10 cellular contexts compared by ENCODE assay signal in the genomic region with DNA sequence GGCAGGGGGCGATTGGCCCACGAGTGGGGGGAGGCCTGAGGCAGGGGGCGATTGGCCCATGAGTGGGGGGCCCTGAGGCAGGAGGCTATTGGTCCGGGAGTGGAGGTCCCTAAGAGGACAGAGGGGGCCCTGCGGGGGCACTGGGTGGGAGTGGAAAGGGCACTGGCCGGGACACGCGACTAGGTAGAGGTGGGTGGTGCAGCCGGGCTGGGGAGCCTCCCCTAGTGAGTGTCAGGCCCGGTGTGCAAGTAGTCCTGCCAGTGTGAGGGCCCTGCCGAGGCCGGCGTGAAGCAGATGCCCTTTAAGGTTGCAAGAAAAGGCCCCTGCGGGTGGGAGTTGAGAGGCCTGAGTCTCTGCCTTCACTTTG. TPM values are rescaled to one million over a fixed set of nuclear protein-coding genes. Genes with fewer than 3 reads are reported as not detected.
A peak's percentile ranks its signal among the peaks of the same experiment; 100 is the strongest.
DNase-seq lines count a peak whose midpoint lies in the region; ATAC-seq and TF ChIP-seq lines count a peak whose summit lies in the region.
"Had no signal": no experiment of that assay in that cellular context is flagged by ENCODE, and none has a peak within 500 bp of the region (broad histone marks: within the 10 kb centered on the region; RNA-seq: fewer than 3 reads in every experiment).

No MANE protein-coding gene starts in this region.

- H3K27me3 ChIP-seq in A673 (replicated peaks; ENCODE audit: insufficient read depth, low read depth, low read length, poor library complexity) (no peaks in the 10 kb centered on the region), mucosa of stomach (ENCODE audit: control insufficient read depth, insufficient read depth, low read length) (no peaks in the 10 kb centered on the region)
- H3K27me3 ChIP-seq in CD8-positive, alpha-beta T cell (ENCODE audit: insufficient read depth, low read length), result no peaks in the 10 kb centered on the region

- H3K4me1 ChIP-seq in A673 (ENCODE audit: insufficient read depth, low read length, poor library complexity, severe bottlenecking) (peaks cover 12% of the 10 kb centered on the region), mucosa of stomach (ENCODE audit: control insufficient read depth, insufficient read depth, low read length) (peaks cover 26% of the 10 kb centered on the region)
- H3K4me1 ChIP-seq in CD8-positive, alpha-beta T cell (ENCODE audit: insufficient read depth, low read length), result peaks cover 33% of the 10 kb centered on the region

- H3K9me3 Mint-ChIP-seq in CD8-positive, alpha-beta T cell, result no peaks in the 10 kb centered on the region
- H3K9me3 Mint-ChIP-seq in activated CD8-positive, alpha-beta T cell treated with anti-CD3 and anti-CD28 coated beads, Interleukin-2, amount 10 ng/mL, durations not matched to agents 7 days and 5 days (ENCODE audit: insufficient read depth), result no peaks in the 10 kb centered on the region

- in situ Hi-C loops in ACHN (cut with HindIII; ENCODE audit: low pct_ligation_motif_present, low pct_unique_long_range_greater_than_20kb, low sequenced_read_pairs), result no loop called here

- H3K27ac ChIP-seq in A673 (ENCODE audit: low read depth, low read length, poor library complexity, severe bottlenecking), result peak overlapping the region; percentile 92
- H3K27ac ChIP-seq in CD8-positive, alpha-beta T cell (ENCODE audit: low read depth, low read length), result no peak overlapping the region

- H3K4me1 Mint-ChIP-seq in CD8-positive, alpha-beta T cell (ENCODE audit: low read depth), result peaks cover 35% of the 10 kb centered on the region
- H3K4me1 Mint-ChIP-seq in activated CD8-positive, alpha-beta T cell treated with anti-CD3 and anti-CD28 coated beads, Interleukin-2, amount 10 ng/mL, durations not matched to agents 7 days and 5 days (ENCODE audit: low read depth), result peaks cover 45% of the 10 kb centered on the region

- TF ChIP-seq CTCF in A673 (conservative IDR thresholded peaks at IDR 0.05; ENCODE audit: low read depth, low read length), result no peak
- no peak for TF ChIP-seq CTCF in CD8-positive, alpha-beta T cell (IDR thresholded peaks at IDR 0.05)

- intact Hi-C loops in A673 (cut with micrococcal nuclease; ENCODE audit: unreplicated experiment), result no loop called here
- intact Hi-C loops in CD8-positive, alpha-beta T cell (cut with DNase I, micrococcal nuclease), result loop anchor here (5.0 kb wide), 2 partner anchors 39 to 41 kb away; no protein-coding TSS in a partner anchor

- peaks cover 6% of the 10 kb centered on the region for H3K9me3 ChIP-seq in A673 (ENCODE audit: low read depth, low read length, poor library complexity, severe bottlenecking)
- no peaks in the 10 kb centered on the region for H3K9me3 ChIP-seq in CD8-positive, alpha-beta T cell (ENCODE audit: low read length)
- no peaks in the 10 kb centered on the region for H3K9me3 ChIP-seq in mucosa of stomach (ENCODE audit: control insufficient read depth, low read length)

- H3K4me3 ChIP-seq in A673 (ENCODE audit: low read depth, low read length, poor library complexity, severe bottlenecking) (no peak overlapping the region), mucosa of stomach (ENCODE audit: low read length) (no peak overlapping the region)
- no peak overlapping the region for H3K4me3 ChIP-seq in CD8-positive, alpha-beta T cell (ENCODE audit: low read depth, low read length)

- no peaks in the 10 kb centered on the region for H3K27me3 Mint-ChIP-seq in CD8-positive, alpha-beta T cell (ENCODE audit: low read depth)
- H3K27me3 Mint-ChIP-seq in activated CD8-positive, alpha-beta T cell treated with anti-CD3 and anti-CD28 coated beads, Interleukin-2, amount 10 ng/mL, durations not matched to agents 7 days and 5 days (ENCODE audit: low read depth), result no peaks in the 10 kb centered on the region

- POLR2A ChIA-PET in A673 (lab: Charles Lee; ENCODE audit: low non-redundant PET), result no interaction called here
- POLR2A ChIA-PET in CD8-positive, alpha-beta T cell (lab: Charles Lee), result interaction anchor here (0.7 to 1.2 kb wide), 2 partner anchors 19 to 30 kb away, joined by 3 to 4 read pairs; no protein-coding TSS in a partner anchor
- POLR2A ChIA-PET in activated CD8-positive, alpha-beta T cell treated with anti-CD3 and anti-CD28 coated beads, Interleukin-2, amount 10 ng/mL, durations not matched to agents 7 days and 5 days (lab: Charles Lee), result interaction anchor here (0.7 to 5.4 kb wide), 4 partner anchors 10 to 25 kb away, joined by 3 to 50 read pairs (median 3); a partner anchor contains a TSS

- DNase-seq in A673 (ENCODE audit: low spot score) (no peak), ACHN (no peak)
- DNase-seq in CD8-positive, alpha-beta T cell, result no peak
- no peak for DNase-seq in activated CD8-positive, alpha-beta T cell treated with anti-CD3 and anti-CD28 coated beads, Interleukin-2, amount 10 ng/mL, durations not matched to agents 7 days and 5 days
- DNase-seq: midbrain; stimulated activated CD4-positive, alpha-beta T cell treated with anti-CD3 and anti-CD28 coated beads, Interleukin-4, amount 100 ng/mL, for 24 hours had no signal

- peak overlapping the region; percentile 63 for H3K4me3 Mint-ChIP-seq in CD8-positive, alpha-beta T cell
- peak overlapping the region; percentile 60 for H3K4me3 Mint-ChIP-seq in activated CD8-positive, alpha-beta T cell treated with anti-CD3 and anti-CD28 coated beads, Interleukin-2, amount 10 ng/mL, durations not matched to agents 7 days and 5 days

- CTCF ChIA-PET in A673 (lab: Charles Lee), result no interaction called here
- CTCF ChIA-PET in CD8-positive, alpha-beta T cell (lab: Charles Lee), result no interaction called here
- CTCF ChIA-PET in activated CD8-positive, alpha-beta T cell treated with anti-CD3 and anti-CD28 coated beads, Interleukin-2, amount 10 ng/mL, durations not matched to agents 7 days and 5 days (lab: Charles Lee), result interaction anchor here (0.6 to 2.1 kb wide), 3 partner anchors 10 to 513 kb away, joined by 3 to 8 read pairs (median 4); no protein-coding TSS in a partner anchor

- peaks cover 24% of the 10 kb centered on the region for H3K36me3 Mint-ChIP-seq in CD8-positive, alpha-beta T cell
- H3K36me3 Mint-ChIP-seq in activated CD8-positive, alpha-beta T cell treated with anti-CD3 and anti-CD28 coated beads, Interleukin-2, amount 10 ng/mL, durations not matched to agents 7 days and 5 days (ENCODE audit: low read depth), result peaks cover 26% of the 10 kb centered on the region

- ATAC-seq in CD8-positive, alpha-beta T cell, result no peak
- no peak for ATAC-seq in activated CD8-positive, alpha-beta T cell treated with anti-CD3 and anti-CD28 coated beads, Interleukin-2, amount 10 ng/mL, durations not matched to agents 7 days and 5 days
- no peak for ATAC-seq in GM21360 (IDR thresholded peaks at IDR 0.05; ENCODE audit: unreplicated experiment)
- no peak for ATAC-seq in GM19035 (IDR thresholded peaks at IDR 0.05; ENCODE audit: unreplicated experiment)
- ATAC-seq in GM19455 (IDR thresholded peaks at IDR 0.05; ENCODE audit: unreplicated experiment), result no peak

- peaks cover 19% of the 10 kb centered on the region for H3K36me3 ChIP-seq in A673 (ENCODE audit: insufficient read depth, low read length, poor library complexity, severe bottlenecking)
- peaks cover 2% of the 10 kb centered on the region for H3K36me3 ChIP-seq in CD8-positive, alpha-beta T cell (ENCODE audit: insufficient read depth, low read length)
- peaks cover 1% of the 10 kb centered on the region for H3K36me3 ChIP-seq in mucosa of stomach (ENCODE audit: control insufficient read depth, insufficient read depth, low read length)

- peak overlapping the region; percentile 52 for H3K27ac Mint-ChIP-seq in CD8-positive, alpha-beta T cell
- peak overlapping the region; percentile 76 for H3K27ac Mint-ChIP-seq in activated CD8-positive, alpha-beta T cell treated with anti-CD3 and anti-CD28 coated beads, Interleukin-2, amount 10 ng/mL, durations not matched to agents 7 days and 5 days

- peak overlapping the region; percentile 85 for H3K9ac ChIP-seq in mucosa of stomach (ENCODE audit: low read length)

- BruUV-seq in A673 (replicated peaks; lab: Mats Ljungman, UMichigan), result no TSS peak

RNA-seq across cellular contexts. Expression of a gene that starts 0.9 kb away (rescaled TPM):
- 47.2 and 51.2 TPM in 2 replicates for total RNA-seq in A673 (2021)
- total RNA-seq in CD8-positive, alpha-beta T cell, result 100 to 1,000 TPM; 159 to 167 TPM
- 10 to 100 TPM; 43.0 to 44.3 TPM for total RNA-seq in activated CD8-positive, alpha-beta T cell treated with anti-CD3 and anti-CD28 coated beads, Interleukin-2, amount 10 ng/mL, durations not matched to agents 7 days and 5 days

RNA-seq across cellular contexts. Expression of a gene that starts 25.1 kb away (rescaled TPM):
- 31.5 and 33.1 TPM in 2 replicates for total RNA-seq in A673 (2021)
- 10 to 100 TPM; 16.2 to 16.6 TPM for total RNA-seq in CD8-positive, alpha-beta T cell
- 10 to 100 TPM; 19.4 to 19.6 TPM for total RNA-seq in activated CD8-positive, alpha-beta T cell treated with anti-CD3 and anti-CD28 coated beads, Interleukin-2, amount 10 ng/mL, durations not matched to agents 7 days and 5 days
